8 cellular contexts compared by ENCODE assay signal in the genomic region with DNA sequence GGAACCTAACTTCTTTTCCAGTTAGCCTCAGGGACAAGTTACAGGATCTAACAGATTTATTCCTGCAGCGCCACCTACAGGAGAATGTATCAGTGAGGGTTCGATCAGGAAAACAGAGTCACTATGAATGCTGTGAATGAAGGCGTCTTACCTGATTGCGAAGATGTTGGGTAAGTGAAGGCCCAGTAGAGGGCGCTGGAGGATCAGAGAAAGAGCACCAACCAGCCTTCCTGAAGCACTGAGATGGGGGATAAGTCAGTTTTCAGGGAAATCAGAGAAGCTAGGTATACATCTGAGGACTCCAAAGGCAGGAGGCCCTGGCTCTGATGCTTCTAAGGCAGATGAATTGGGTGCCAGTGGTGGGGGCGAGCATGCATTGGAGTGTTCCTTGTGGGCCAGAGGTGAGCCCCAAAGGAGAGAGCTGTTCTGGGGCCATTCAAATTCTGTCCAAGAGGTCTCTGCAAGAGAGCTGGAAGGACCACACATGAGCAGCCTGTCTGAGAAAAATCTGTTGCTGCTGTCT.
DNase-seq lines count a peak whose midpoint lies in the region; ATAC-seq and TF ChIP-seq lines count a peak whose summit lies in the region.

No MANE protein-coding gene starts in this region.

- TF ChIP-seq POLR2A in ovary (IDR thresholded peaks at IDR 0.05), result no peak

- no peaks in the 10 kb centered on the region for H3K4me1 ChIP-seq in ovary (ENCODE audit: insufficient read depth)

- no peak overlapping the region for H3K4me3 ChIP-seq in ovary

- ATAC-seq in GM19438 (IDR thresholded peaks at IDR 0.05; ENCODE audit: low read depth, unreplicated experiment) (peak; percentile 100), HG03378 (IDR thresholded peaks at IDR 0.05; ENCODE audit: unreplicated experiment) (peak; percentile 99)
- ATAC-seq in effector memory CD8-positive, alpha-beta T cell (replicated peaks), result no peak

- WGBS in ovary, 3 donors, result 11 to 20% (median 16%) methylated on average over 6 of the region's 6 CpGs

- intact Hi-C loops in ovary (cut with DNase I), result no loop called here

- no peak overlapping the region for H3K27ac Mint-ChIP-seq in effector memory CD8-positive, alpha-beta T cell

- H3K27ac ChIP-seq in ovary, result no peak overlapping the region

- no peaks in the 10 kb centered on the region for H3K36me3 ChIP-seq in ovary

- no peaks in the 10 kb centered on the region for H3K36me3 Mint-ChIP-seq in effector memory CD8-positive, alpha-beta T cell (ENCODE audit: insufficient read depth)

- no peaks in the 10 kb centered on the region for H3K9me3 ChIP-seq in ovary

- no peak for TF ChIP-seq CTCF in ovary (IDR thresholded peaks at IDR 0.05)

- no peak overlapping the region for H3K4me3 Mint-ChIP-seq in effector memory CD8-positive, alpha-beta T cell

- H3K9me3 Mint-ChIP-seq in effector memory CD8-positive, alpha-beta T cell, result peaks cover 0 to 3% of the 10 kb centered on the region in 2 donors

- no peaks in the 10 kb centered on the region for H3K27me3 Mint-ChIP-seq in effector memory CD8-positive, alpha-beta T cell

- TF ChIP-seq EP300 in ovary (IDR thresholded peaks at IDR 0.05), result no peak

- DNase-seq in ELR (ENCODE audit: low read depth), result peak; percentile 90
- peak; percentile 19 for DNase-seq in NCI-H226
- DNase-seq in activated CD4-positive, alpha-beta T cell treated with anti-CD3 and anti-CD28 coated beads, Interleukin-2, amount 50 U/mL, for 48 hours, result peak; percentile 55 to 61
- peak; percentile 88 for DNase-seq in foreskin melanocyte
- peak in 4 of 5 donors; percentile 16 to 40 (median 23) for DNase-seq in ovary
- no peak for DNase-seq in effector memory CD8-positive, alpha-beta T cell

- no peaks in the 10 kb centered on the region for H3K4me1 Mint-ChIP-seq in effector memory CD8-positive, alpha-beta T cell (ENCODE audit: low read depth in 2 of 2)

- H3K27me3 ChIP-seq in ovary, result no peaks in the 10 kb centered on the region

Comparison
In these comparisons a context has a peak if more than half of its experiments do, and no peak if none do; other contexts are left out.
1. DNase-seq: peak in ELR (single experiment), NCI-H226 (single experiment), activated CD4-positive, alpha-beta T cell treated with anti-CD3 and anti-CD28 coated beads, Interleukin-2, amount 50 U/mL, for 48 hours (2 of 2), foreskin melanocyte (single experiment) and ovary (4 of 5); none in effector memory CD8-positive, alpha-beta T cell (0 of 3).